ENCODE assay signal across 1 cellular context in the genomic region with DNA sequence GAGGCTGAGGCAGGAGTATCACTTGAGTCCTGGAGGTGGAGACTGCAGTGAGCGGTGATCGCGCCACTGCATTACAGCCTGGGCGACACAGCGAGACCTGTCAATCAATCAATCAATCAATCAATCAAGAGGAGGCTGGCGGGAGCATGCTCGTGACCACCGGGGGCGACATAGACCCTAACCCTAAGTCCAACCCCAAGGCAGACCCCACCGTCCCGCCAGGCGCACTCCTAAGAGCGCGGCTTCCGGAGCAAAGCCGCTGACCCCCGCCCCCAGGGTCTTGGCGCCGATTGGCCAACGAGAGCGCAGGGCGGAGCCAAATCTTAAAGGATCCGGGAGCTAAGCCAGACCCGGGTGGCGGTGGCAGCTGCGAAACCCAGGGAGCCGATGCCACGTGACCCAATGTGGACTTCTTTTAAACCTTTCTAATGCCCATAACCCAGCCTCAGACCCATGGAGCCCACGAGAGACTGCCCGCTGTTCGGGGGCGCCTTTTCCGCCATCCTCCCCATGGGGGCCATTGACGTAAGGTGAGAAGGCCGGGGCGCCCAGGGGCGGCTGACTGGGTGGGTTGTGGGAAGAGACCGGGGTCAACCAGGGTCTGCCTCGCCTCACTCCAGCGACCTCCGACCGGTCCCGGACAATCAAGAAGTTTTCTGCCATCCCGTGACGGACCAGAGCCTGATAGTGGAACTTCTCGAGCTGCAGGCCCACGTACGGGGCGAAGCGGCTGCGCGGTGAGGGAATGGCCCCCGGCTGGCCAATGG.
TF ChIP-seq lines count a peak whose summit lies in the region.

A gene with protein sequence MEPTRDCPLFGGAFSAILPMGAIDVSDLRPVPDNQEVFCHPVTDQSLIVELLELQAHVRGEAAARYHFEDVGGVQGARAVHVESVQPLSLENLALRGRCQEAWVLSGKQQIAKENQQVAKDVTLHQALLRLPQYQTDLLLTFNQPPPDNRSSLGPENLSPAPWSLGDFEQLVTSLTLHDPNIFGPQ (plus strand): TSS at position 335 of the 767 bp plus-strand sequence. CDS start 119 bp downstream, at position 454.

TF ChIP-seq in HEK293, 187 proteins besides CTCF, POLR2A, EP300 and RAD21 (continued from another document and continues in another):
- TF ChIP-seq, protein P1, sequence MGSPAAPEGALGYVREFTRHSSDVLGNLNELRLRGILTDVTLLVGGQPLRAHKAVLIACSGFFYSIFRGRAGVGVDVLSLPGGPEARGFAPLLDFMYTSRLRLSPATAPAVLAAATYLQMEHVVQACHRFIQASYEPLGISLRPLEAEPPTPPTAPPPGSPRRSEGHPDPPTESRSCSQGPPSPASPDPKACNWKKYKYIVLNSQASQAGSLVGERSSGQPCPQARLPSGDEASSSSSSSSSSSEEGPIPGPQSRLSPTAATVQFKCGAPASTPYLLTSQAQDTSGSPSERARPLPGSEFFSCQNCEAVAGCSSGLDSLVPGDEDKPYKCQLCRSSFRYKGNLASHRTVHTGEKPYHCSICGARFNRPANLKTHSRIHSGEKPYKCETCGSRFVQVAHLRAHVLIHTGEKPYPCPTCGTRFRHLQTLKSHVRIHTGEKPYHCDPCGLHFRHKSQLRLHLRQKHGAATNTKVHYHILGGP (tag by site-specific recombination; IDR thresholded peaks at IDR 0.05): no peak
- peak; percentile 94 for TF ChIP-seq KLF9 (tag by site-specific recombination; IDR thresholded peaks at IDR 0.05; ENCODE audit: low read depth)
- TF ChIP-seq ZNF610 (tag by site-specific recombination; IDR thresholded peaks at IDR 0.05; ENCODE audit: borderline replicate concordance): no peak
- TF ChIP-seq, protein P2, sequence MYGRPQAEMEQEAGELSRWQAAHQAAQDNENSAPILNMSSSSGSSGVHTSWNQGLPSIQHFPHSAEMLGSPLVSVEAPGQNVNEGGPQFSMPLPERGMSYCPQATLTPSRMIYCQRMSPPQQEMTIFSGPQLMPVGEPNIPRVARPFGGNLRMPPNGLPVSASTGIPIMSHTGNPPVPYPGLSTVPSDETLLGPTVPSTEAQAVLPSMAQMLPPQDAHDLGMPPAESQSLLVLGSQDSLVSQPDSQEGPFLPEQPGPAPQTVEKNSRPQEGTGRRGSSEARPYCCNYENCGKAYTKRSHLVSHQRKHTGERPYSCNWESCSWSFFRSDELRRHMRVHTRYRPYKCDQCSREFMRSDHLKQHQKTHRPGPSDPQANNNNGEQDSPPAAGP (tag by site-specific recombination; IDR thresholded peaks at IDR 0.05): peak; percentile 73
- peak; percentile 54 for TF ChIP-seq ZNF600 (tag by site-specific recombination; IDR thresholded peaks at IDR 0.05)
- peak; percentile 55 for TF ChIP-seq ZNF561 (tag by site-specific recombination; IDR thresholded peaks at IDR 0.05; ENCODE audit: borderline replicate concordance)
- peak; percentile 85 for TF ChIP-seq ZNF341 (tag by site-specific recombination; IDR thresholded peaks at IDR 0.05; ENCODE audit: low read depth)
- TF ChIP-seq, protein P3, sequence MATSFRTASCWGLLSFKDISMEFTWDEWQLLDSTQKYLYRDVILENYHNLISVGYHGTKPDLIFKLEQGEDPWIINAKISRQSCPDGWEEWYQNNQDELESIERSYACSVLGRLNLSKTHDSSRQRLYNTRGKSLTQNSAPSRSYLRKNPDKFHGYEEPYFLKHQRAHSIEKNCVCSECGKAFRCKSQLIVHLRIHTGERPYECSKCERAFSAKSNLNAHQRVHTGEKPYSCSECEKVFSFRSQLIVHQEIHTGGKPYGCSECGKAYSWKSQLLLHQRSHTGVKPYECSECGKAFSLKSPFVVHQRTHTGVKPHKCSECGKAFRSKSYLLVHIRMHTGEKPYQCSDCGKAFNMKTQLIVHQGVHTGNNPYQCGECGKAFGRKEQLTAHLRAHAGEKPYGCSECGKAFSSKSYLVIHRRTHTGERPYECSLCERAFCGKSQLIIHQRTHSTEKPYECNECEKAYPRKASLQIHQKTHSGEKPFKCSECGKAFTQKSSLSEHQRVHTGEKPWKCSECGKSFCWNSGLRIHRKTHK (tag by site-specific recombination; IDR thresholded peaks at IDR 0.05): no peak
- TF ChIP-seq, protein P4, sequence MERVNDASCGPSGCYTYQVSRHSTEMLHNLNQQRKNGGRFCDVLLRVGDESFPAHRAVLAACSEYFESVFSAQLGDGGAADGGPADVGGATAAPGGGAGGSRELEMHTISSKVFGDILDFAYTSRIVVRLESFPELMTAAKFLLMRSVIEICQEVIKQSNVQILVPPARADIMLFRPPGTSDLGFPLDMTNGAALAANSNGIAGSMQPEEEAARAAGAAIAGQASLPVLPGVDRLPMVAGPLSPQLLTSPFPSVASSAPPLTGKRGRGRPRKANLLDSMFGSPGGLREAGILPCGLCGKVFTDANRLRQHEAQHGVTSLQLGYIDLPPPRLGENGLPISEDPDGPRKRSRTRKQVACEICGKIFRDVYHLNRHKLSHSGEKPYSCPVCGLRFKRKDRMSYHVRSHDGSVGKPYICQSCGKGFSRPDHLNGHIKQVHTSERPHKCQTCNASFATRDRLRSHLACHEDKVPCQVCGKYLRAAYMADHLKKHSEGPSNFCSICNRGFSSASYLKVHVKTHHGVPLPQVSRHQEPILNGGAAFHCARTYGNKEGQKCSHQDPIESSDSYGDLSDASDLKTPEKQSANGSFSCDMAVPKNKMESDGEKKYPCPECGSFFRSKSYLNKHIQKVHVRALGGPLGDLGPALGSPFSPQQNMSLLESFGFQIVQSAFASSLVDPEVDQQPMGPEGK (tag by site-specific recombination; IDR thresholded peaks at IDR 0.05): peak; percentile 90
- no peak for TF ChIP-seq ZNF558 (tag by site-specific recombination; IDR thresholded peaks at IDR 0.05)
- TF ChIP-seq ZNF112 (tag by site-specific recombination; IDR thresholded peaks at IDR 0.05): no peak
- TF ChIP-seq, protein P5, sequence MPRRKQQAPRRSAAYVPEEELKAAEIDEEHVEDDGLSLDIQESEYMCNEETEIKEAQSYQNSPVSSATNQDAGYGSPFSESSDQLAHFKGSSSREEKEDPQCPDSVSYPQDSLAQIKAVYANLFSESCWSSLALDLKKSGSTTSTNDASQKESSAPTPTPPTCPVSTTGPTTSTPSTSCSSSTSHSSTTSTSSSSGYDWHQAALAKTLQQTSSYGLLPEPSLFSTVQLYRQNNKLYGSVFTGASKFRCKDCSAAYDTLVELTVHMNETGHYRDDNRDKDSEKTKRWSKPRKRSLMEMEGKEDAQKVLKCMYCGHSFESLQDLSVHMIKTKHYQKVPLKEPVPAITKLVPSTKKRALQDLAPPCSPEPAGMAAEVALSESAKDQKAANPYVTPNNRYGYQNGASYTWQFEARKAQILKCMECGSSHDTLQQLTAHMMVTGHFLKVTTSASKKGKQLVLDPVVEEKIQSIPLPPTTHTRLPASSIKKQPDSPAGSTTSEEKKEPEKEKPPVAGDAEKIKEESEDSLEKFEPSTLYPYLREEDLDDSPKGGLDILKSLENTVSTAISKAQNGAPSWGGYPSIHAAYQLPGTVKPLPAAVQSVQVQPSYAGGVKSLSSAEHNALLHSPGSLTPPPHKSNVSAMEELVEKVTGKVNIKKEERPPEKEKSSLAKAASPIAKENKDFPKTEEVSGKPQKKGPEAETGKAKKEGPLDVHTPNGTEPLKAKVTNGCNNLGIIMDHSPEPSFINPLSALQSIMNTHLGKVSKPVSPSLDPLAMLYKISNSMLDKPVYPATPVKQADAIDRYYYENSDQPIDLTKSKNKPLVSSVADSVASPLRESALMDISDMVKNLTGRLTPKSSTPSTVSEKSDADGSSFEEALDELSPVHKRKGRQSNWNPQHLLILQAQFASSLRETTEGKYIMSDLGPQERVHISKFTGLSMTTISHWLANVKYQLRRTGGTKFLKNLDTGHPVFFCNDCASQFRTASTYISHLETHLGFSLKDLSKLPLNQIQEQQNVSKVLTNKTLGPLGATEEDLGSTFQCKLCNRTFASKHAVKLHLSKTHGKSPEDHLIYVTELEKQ (tag by site-specific recombination; IDR thresholded peaks at IDR 0.05; ENCODE audit: borderline replicate concordance): peak; percentile 100
- no peak for TF ChIP-seq ZNF426 (tag by site-specific recombination; IDR thresholded peaks at IDR 0.05)
- no peak for TF ChIP-seq SETDB1 (IDR thresholded peaks at IDR 0.05; ENCODE audit: insufficient read length, low read length)
- TF ChIP-seq FEZF1 (tag by site-specific recombination; IDR thresholded peaks at IDR 0.05): 0 out of 2 replicates have a peak, but pooled peaks have one; percentile 6
- TF ChIP-seq, protein P6, sequence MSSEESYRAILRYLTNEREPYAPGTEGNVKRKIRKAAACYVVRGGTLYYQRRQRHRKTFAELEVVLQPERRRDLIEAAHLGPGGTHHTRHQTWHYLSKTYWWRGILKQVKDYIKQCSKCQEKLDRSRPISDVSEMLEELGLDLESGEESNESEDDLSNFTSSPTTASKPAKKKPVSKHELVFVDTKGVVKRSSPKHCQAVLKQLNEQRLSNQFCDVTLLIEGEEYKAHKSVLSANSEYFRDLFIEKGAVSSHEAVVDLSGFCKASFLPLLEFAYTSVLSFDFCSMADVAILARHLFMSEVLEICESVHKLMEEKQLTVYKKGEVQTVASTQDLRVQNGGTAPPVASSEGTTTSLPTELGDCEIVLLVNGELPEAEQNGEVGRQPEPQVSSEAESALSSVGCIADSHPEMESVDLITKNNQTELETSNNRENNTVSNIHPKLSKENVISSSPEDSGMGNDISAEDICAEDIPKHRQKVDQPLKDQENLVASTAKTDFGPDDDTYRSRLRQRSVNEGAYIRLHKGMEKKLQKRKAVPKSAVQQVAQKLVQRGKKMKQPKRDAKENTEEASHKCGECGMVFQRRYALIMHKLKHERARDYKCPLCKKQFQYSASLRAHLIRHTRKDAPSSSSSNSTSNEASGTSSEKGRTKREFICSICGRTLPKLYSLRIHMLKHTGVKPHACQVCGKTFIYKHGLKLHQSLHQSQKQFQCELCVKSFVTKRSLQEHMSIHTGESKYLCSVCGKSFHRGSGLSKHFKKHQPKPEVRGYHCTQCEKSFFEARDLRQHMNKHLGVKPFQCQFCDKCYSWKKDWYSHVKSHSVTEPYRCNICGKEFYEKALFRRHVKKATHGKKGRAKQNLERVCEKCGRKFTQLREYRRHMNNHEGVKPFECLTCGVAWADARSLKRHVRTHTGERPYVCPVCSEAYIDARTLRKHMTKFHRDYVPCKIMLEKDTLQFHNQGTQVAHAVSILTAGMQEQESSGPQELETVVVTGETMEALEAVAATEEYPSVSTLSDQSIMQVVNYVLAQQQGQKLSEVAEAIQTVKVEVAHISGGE (tag by site-specific recombination; conservative IDR thresholded peaks at IDR 0.05; ENCODE audit: low read depth): peak; percentile 57
- TF ChIP-seq ZNF19 (tag by site-specific recombination; IDR thresholded peaks at IDR 0.05; ENCODE audit: low read depth): no peak
- TF ChIP-seq ZNF423 (tag by site-specific recombination; IDR thresholded peaks at IDR 0.05): peak; percentile 87
- peak; percentile 63 for TF ChIP-seq ZFHX2 (tag by site-specific recombination; conservative IDR thresholded peaks at IDR 0.05)
- TF ChIP-seq HOXD13 (CRISPR knock-in tag; IDR thresholded peaks at IDR 0.05; ENCODE audit: borderline replicate concordance): no peak
- TF ChIP-seq, protein P7, sequence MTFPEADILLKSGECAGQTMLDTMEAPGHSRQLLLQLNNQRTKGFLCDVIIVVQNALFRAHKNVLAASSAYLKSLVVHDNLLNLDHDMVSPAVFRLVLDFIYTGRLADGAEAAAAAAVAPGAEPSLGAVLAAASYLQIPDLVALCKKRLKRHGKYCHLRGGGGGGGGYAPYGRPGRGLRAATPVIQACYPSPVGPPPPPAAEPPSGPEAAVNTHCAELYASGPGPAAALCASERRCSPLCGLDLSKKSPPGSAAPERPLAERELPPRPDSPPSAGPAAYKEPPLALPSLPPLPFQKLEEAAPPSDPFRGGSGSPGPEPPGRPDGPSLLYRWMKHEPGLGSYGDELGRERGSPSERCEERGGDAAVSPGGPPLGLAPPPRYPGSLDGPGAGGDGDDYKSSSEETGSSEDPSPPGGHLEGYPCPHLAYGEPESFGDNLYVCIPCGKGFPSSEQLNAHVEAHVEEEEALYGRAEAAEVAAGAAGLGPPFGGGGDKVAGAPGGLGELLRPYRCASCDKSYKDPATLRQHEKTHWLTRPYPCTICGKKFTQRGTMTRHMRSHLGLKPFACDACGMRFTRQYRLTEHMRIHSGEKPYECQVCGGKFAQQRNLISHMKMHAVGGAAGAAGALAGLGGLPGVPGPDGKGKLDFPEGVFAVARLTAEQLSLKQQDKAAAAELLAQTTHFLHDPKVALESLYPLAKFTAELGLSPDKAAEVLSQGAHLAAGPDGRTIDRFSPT (tag by site-specific recombination; IDR thresholded peaks at IDR 0.05): peak; percentile 76
- no peak for TF ChIP-seq HOXA7 (CRISPR knock-in tag; IDR thresholded peaks at IDR 0.05; ENCODE audit: borderline replicate concordance)
- peak; percentile 50; the same call in 1 of the 2 replicates for TF ChIP-seq ZNF843 (tag by site-specific recombination; IDR thresholded peaks at IDR 0.05)
- peak; percentile 85 for TF ChIP-seq YY1 (tag by site-specific recombination; IDR thresholded peaks at IDR 0.05)
- peak; percentile 46; the same call in 1 of the 2 replicates for TF ChIP-seq YY2 (tag by site-specific recombination; IDR thresholded peaks at IDR 0.05)
- peak; percentile 69 for TF ChIP-seq KLF10 (tag by site-specific recombination; IDR thresholded peaks at IDR 0.05)
- TF ChIP-seq KLF16 (tag by site-specific recombination; IDR thresholded peaks at IDR 0.05): peak; percentile 52; the same call in 1 of the 2 replicates
- no peak for TF ChIP-seq ZNF292 (tag by site-specific recombination; IDR thresholded peaks at IDR 0.05; ENCODE audit: borderline replicate concordance, low read depth)
- peak; percentile 92 for TF ChIP-seq GLIS2 (tag by site-specific recombination; IDR thresholded peaks at IDR 0.05)
- 0 out of 2 replicates have a peak, but pooled peaks have one; percentile 22 for TF ChIP-seq BCL11A (tag by site-specific recombination; IDR thresholded peaks at IDR 0.05; ENCODE audit: low read depth)
- TF ChIP-seq REPIN1 (tag by site-specific recombination; IDR thresholded peaks at IDR 0.05; ENCODE audit: low read depth): peak; percentile 66; the same call in 1 of the 2 replicates
- peak; percentile 93 for TF ChIP-seq ZNF335 (tag by site-specific recombination; conservative IDR thresholded peaks at IDR 0.05)
- TF ChIP-seq, protein P8, sequence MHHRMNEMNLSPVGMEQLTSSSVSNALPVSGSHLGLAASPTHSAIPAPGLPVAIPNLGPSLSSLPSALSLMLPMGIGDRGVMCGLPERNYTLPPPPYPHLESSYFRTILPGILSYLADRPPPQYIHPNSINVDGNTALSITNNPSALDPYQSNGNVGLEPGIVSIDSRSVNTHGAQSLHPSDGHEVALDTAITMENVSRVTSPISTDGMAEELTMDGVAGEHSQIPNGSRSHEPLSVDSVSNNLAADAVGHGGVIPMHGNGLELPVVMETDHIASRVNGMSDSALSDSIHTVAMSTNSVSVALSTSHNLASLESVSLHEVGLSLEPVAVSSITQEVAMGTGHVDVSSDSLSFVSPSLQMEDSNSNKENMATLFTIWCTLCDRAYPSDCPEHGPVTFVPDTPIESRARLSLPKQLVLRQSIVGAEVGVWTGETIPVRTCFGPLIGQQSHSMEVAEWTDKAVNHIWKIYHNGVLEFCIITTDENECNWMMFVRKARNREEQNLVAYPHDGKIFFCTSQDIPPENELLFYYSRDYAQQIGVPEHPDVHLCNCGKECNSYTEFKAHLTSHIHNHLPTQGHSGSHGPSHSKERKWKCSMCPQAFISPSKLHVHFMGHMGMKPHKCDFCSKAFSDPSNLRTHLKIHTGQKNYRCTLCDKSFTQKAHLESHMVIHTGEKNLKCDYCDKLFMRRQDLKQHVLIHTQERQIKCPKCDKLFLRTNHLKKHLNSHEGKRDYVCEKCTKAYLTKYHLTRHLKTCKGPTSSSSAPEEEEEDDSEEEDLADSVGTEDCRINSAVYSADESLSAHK (tag by site-specific recombination; IDR thresholded peaks at IDR 0.05): no peak
